8 cellular contexts compared by ENCODE assay signal in genomic region chr4:76213415-76214268, GRCh38. TPM values are rescaled to one million over a fixed set of nuclear protein-coding genes. Genes with fewer than 3 reads are reported as not detected.
DNase-seq lines count a peak whose midpoint lies in the region; ATAC-seq and TF ChIP-seq lines count a peak whose summit lies in the region.

A gene with protein sequence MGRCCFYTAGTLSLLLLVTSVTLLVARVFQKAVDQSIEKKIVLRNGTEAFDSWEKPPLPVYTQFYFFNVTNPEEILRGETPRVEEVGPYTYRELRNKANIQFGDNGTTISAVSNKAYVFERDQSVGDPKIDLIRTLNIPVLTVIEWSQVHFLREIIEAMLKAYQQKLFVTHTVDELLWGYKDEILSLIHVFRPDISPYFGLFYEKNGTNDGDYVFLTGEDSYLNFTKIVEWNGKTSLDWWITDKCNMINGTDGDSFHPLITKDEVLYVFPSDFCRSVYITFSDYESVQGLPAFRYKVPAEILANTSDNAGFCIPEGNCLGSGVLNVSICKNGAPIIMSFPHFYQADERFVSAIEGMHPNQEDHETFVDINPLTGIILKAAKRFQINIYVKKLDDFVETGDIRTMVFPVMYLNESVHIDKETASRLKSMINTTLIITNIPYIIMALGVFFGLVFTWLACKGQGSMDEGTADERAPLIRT (minus strand): TSS chr4:76213824. CDS start chr4:76213543, 281 bp downstream.

- peak within 1 kb of the TSS; percentile 91 for H3K4me3 ChIP-seq in osteoblast (ENCODE audit: insufficient read depth, low read length)
- peak within 1 kb of the TSS; percentile 66 to 93 (median 74) for H3K4me3 ChIP-seq in thyroid gland (replicated peaks in 1 of 3)

- no peaks in the 10 kb centered on the region for H3K9me3 ChIP-seq in ES-I3 (ENCODE audit: control insufficient read depth, insufficient read depth, low read length)
- no peaks in the 10 kb centered on the region for H3K9me3 ChIP-seq in osteoblast (ENCODE audit: low read depth, low read length)
- H3K9me3 ChIP-seq in thyroid gland = no peaks in the 10 kb centered on the region

- H3K9me3 Mint-ChIP-seq in activated naive CD4-positive, alpha-beta T cell treated with anti-CD3 and anti-CD28 coated beads, Interleukin-2, amount 50 U/mL, for 24 hours = no peaks in the 10 kb centered on the region

- H3K36me3 ChIP-seq in ES-I3 (ENCODE audit: insufficient read depth, low read length) = no peaks in the 10 kb centered on the region
- H3K36me3 ChIP-seq in osteoblast (ENCODE audit: insufficient read depth, low read length) = no peaks in the 10 kb centered on the region
- no peaks in the 10 kb centered on the region for H3K36me3 ChIP-seq in thyroid gland

- in situ Hi-C loops in SK-MEL-5 (cut with HindIII; ENCODE audit: low pct_unique_long_range_greater_than_20kb, low sequenced_read_pairs) = no loop called here

- H3K27me3 Mint-ChIP-seq in activated naive CD4-positive, alpha-beta T cell treated with anti-CD3 and anti-CD28 coated beads, Interleukin-2, amount 50 U/mL, for 24 hours = no peaks in the 10 kb centered on the region

- peak within 1 kb of the TSS; percentile 83 for H3K27ac Mint-ChIP-seq in activated naive CD4-positive, alpha-beta T cell treated with anti-CD3 and anti-CD28 coated beads, Interleukin-2, amount 50 U/mL, for 24 hours

- peak; percentile 63 to 65 for DNase-seq in Kasumi-1 (lab: John Stamatoyannopoulos, UW)
- peak; percentile 63 for DNase-seq in SK-MEL-5 (ENCODE audit: low read depth, low spot score)
- DNase-seq in glomerular endothelial cell (ENCODE audit: extremely low read depth, low read depth, low spot score) = no peak
- peak; percentile 98 for DNase-seq in osteoblast (ENCODE audit: insufficient read length, low spot score, missing footprints)
- DNase-seq in thyroid gland = peak; percentile 90 to 91

- ATAC-seq in GM21825 (IDR thresholded peaks at IDR 0.05; ENCODE audit: unreplicated experiment) = peak; percentile 77

- peak within 1 kb of the TSS; percentile 86 for H2AFZ ChIP-seq in osteoblast (ENCODE audit: low read length)

- peak; percentile 41 to 95 for TF ChIP-seq POLR2A in thyroid gland (IDR thresholded peaks at IDR 0.05)

- 0% methylated on average over 9 to 29 of the region's 99 CpGs for WGBS in thyroid gland, 2 donors

- H3K4me1 Mint-ChIP-seq in activated naive CD4-positive, alpha-beta T cell treated with anti-CD3 and anti-CD28 coated beads, Interleukin-2, amount 50 U/mL, for 24 hours = peaks cover 59% of the 10 kb centered on the region

- intact Hi-C loops in thyroid gland (cut with DNase I) = no loop called here

- peak within 1 kb of the TSS; percentile 89 for H3K4me3 Mint-ChIP-seq in activated naive CD4-positive, alpha-beta T cell treated with anti-CD3 and anti-CD28 coated beads, Interleukin-2, amount 50 U/mL, for 24 hours

- peaks cover 3% of the 10 kb centered on the region for H3K36me3 Mint-ChIP-seq in activated naive CD4-positive, alpha-beta T cell treated with anti-CD3 and anti-CD28 coated beads, Interleukin-2, amount 50 U/mL, for 24 hours

- H3K79me2 ChIP-seq in osteoblast (ENCODE audit: insufficient read depth, low read length) = peaks cover 48% of the 10 kb centered on the region

- TF ChIP-seq CTCF in osteoblast (IDR thresholded peaks at IDR 0.05; ENCODE audit: extremely low read depth, low read depth, low read length) (no peak), thyroid gland (IDR thresholded peaks at IDR 0.05) (peak in 1 of 6 experiments; percentile 17)

- H3K4me1 ChIP-seq in ES-I3 (ENCODE audit: insufficient read depth, low read length) (peaks cover 2% of the 10 kb centered on the region; the same call in 1 of the 2 replicates), osteoblast (ENCODE audit: insufficient read depth, low read length) (peaks cover 36% of the 10 kb centered on the region), thyroid gland (peaks cover 37 to 61% of the 10 kb centered on the region in 2 donors)

- peaks cover 7% of the 10 kb centered on the region for H4K20me1 ChIP-seq in osteoblast (ENCODE audit: insufficient read depth, low read length)

- H3K4me2 ChIP-seq in osteoblast (ENCODE audit: insufficient read depth, low read length) = peak within 1 kb of the TSS; percentile 93

- H3K27ac ChIP-seq in osteoblast (ENCODE audit: low read depth, low read length) = peak within 1 kb of the TSS; percentile 79
- H3K27ac ChIP-seq in thyroid gland = peak within 1 kb of the TSS; percentile 89 to 99 (median 97)

- peak within 1 kb of the TSS; percentile 71 for H3K9ac ChIP-seq in ES-I3 (ENCODE audit: low read depth, low read length)

- H3K27me3 ChIP-seq in osteoblast (ENCODE audit: insufficient read depth, low read length) (no peaks in the 10 kb centered on the region), thyroid gland (no peaks in the 10 kb centered on the region)

RNA-seq across cellular contexts. Expression of the gene that starts here (rescaled TPM):
- total RNA-seq in SK-MEL-5 (2014; rRNA removed; shearing (Covaris generic)) = 225 and 226 TPM in 2 replicates
- 119 and 159 TPM in 2 replicates for polyA plus RNA-seq in SK-MEL-5 (2015; cell fraction: cytosol; rRNA removed)
- 36.6 and 57.0 TPM in 2 replicates for polyA plus RNA-seq in SK-MEL-5 (2015; cell fraction: nucleus; rRNA removed)
- total RNA-seq in glomerular endothelial cell = 154 and 216 TPM in 2 replicates
- total RNA-seq in osteoblast = 200 and 216 TPM in 2 replicates
- total RNA-seq in thyroid gland = 100 to 1,000 TPM; 178 to 271 (median 206) TPM
